ENCODE assay signal across 1 cellular context in the genomic region with DNA sequence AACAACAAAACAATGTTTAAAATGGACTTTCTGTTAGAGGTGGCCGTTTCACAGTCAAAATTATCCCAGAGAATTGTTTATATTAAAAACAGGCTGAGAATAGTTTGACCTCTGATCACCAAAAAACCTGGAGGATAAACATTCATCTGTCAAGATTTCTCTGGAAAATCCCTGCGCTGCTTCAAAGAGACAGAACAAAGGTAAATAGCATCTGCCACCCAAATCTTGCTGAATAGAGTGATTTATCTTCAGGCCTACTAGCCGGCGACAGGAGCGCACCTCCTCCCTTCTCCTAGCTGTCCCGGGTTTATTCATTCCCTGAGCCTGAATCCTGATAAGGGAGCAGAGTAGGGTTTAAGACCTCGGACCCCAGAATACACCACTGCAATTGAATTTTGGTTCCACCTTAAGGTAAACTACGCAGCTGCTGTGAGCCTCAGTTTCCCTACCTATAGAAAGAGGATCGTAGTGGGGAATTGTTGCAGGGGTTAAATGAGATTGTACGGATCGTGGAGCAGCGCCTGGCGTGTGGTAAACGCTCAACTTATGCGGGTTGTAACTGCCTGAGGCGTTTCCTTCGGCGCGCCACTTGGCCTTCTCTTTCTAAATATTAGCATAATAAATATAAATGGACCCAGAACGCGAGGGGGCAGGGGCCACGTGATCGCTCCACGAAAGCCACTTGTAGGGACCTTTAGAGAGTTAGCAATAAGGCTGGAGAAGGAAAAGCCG.
TF ChIP-seq lines count a peak whose summit lies in the region.

No MANE protein-coding gene starts in this region.

TF ChIP-seq in K562, 482 proteins besides CTCF, POLR2A, EP300 and RAD21 (continued from another document and continues in another):
- TF ChIP-seq CEBPG (CRISPR knock-in tag; IDR thresholded peaks at IDR 0.05), result no peak
- no peak for TF ChIP-seq CEBPG (tag; conservative IDR thresholded peaks at IDR 0.05 in 1 of 2, IDR thresholded peaks at IDR 0.05 in 1 of 2)
- no peak for TF ChIP-seq PTRF (tag; IDR thresholded peaks at IDR 0.05)
- TF ChIP-seq, protein P1, sequence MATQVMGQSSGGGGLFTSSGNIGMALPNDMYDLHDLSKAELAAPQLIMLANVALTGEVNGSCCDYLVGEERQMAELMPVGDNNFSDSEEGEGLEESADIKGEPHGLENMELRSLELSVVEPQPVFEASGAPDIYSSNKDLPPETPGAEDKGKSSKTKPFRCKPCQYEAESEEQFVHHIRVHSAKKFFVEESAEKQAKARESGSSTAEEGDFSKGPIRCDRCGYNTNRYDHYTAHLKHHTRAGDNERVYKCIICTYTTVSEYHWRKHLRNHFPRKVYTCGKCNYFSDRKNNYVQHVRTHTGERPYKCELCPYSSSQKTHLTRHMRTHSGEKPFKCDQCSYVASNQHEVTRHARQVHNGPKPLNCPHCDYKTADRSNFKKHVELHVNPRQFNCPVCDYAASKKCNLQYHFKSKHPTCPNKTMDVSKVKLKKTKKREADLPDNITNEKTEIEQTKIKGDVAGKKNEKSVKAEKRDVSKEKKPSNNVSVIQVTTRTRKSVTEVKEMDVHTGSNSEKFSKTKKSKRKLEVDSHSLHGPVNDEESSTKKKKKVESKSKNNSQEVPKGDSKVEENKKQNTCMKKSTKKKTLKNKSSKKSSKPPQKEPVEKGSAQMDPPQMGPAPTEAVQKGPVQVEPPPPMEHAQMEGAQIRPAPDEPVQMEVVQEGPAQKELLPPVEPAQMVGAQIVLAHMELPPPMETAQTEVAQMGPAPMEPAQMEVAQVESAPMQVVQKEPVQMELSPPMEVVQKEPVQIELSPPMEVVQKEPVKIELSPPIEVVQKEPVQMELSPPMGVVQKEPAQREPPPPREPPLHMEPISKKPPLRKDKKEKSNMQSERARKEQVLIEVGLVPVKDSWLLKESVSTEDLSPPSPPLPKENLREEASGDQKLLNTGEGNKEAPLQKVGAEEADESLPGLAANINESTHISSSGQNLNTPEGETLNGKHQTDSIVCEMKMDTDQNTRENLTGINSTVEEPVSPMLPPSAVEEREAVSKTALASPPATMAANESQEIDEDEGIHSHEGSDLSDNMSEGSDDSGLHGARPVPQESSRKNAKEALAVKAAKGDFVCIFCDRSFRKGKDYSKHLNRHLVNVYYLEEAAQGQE (CRISPR knock-in tag; IDR thresholded peaks at IDR 0.05; ENCODE audit: low read depth), result no peak; the same call in 1 of the 2 replicates
- no peak for TF ChIP-seq HSF4 (CRISPR knock-in tag; IDR thresholded peaks at IDR 0.05; ENCODE audit: borderline replicate concordance)
- TF ChIP-seq, protein P2, sequence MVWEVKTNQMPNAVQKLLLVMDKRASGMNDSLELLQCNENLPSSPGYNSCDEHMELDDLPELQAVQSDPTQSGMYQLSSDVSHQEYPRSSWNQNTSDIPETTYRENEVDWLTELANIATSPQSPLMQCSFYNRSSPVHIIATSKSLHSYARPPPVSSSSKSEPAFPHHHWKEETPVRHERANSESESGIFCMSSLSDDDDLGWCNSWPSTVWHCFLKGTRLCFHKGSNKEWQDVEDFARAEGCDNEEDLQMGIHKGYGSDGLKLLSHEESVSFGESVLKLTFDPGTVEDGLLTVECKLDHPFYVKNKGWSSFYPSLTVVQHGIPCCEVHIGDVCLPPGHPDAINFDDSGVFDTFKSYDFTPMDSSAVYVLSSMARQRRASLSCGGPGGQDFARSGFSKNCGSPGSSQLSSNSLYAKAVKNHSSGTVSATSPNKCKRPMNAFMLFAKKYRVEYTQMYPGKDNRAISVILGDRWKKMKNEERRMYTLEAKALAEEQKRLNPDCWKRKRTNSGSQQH (CRISPR knock-in tag; IDR thresholded peaks at IDR 0.05), result no peak
- peak; percentile 47 for TF ChIP-seq SMARCC2 (IDR thresholded peaks at IDR 0.05; ENCODE audit: low read depth)
- no peak for TF ChIP-seq NCOA6 (IDR thresholded peaks at IDR 0.05)
- TF ChIP-seq GATA2 (CRISPR knock-in tag; IDR thresholded peaks at IDR 0.05), result no peak
- TF ChIP-seq, protein P3, sequence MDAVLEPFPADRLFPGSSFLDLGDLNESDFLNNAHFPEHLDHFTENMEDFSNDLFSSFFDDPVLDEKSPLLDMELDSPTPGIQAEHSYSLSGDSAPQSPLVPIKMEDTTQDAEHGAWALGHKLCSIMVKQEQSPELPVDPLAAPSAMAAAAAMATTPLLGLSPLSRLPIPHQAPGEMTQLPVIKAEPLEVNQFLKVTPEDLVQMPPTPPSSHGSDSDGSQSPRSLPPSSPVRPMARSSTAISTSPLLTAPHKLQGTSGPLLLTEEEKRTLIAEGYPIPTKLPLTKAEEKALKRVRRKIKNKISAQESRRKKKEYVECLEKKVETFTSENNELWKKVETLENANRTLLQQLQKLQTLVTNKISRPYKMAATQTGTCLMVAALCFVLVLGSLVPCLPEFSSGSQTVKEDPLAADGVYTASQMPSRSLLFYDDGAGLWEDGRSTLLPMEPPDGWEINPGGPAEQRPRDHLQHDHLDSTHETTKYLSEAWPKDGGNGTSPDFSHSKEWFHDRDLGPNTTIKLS (IDR thresholded peaks at IDR 0.05; ENCODE audit: borderline replicate concordance, low read depth), result peak; percentile 22
- TF ChIP-seq IRF2 (CRISPR knock-in tag; IDR thresholded peaks at IDR 0.05), result no peak
- no peak for TF ChIP-seq CREM (IDR thresholded peaks at IDR 0.05; ENCODE audit: low read depth)
- no peak for TF ChIP-seq GABPB2 (CRISPR knock-in tag; conservative IDR thresholded peaks at IDR 0.05)
- TF ChIP-seq RBBP5 (IDR thresholded peaks at IDR 0.05; ENCODE audit: borderline replicate concordance, insufficient read depth, low read length, poor library complexity, severe bottlenecking), result peak; percentile 71
- TF ChIP-seq, protein P4, sequence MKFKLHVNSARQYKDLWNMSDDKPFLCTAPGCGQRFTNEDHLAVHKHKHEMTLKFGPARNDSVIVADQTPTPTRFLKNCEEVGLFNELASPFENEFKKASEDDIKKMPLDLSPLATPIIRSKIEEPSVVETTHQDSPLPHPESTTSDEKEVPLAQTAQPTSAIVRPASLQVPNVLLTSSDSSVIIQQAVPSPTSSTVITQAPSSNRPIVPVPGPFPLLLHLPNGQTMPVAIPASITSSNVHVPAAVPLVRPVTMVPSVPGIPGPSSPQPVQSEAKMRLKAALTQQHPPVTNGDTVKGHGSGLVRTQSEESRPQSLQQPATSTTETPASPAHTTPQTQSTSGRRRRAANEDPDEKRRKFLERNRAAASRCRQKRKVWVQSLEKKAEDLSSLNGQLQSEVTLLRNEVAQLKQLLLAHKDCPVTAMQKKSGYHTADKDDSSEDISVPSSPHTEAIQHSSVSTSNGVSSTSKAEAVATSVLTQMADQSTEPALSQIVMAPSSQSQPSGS (CRISPR knock-in tag; IDR thresholded peaks at IDR 0.05), result no peak
- TF ChIP-seq, protein P5, sequence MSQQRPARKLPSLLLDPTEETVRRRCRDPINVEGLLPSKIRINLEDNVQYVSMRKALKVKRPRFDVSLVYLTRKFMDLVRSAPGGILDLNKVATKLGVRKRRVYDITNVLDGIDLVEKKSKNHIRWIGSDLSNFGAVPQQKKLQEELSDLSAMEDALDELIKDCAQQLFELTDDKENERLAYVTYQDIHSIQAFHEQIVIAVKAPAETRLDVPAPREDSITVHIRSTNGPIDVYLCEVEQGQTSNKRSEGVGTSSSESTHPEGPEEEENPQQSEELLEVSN (IDR thresholded peaks at IDR 0.05; ENCODE audit: borderline replicate concordance in 1 of 2, extremely low read depth in 1 of 2, insufficient read depth in 1 of 2, insufficient read length in 1 of 2, low read depth in 1 of 2, low read length in 1 of 2, poor library complexity in 1 of 2, severe bottlenecking in 1 of 2), result no peak
- TF ChIP-seq ZNF696 (CRISPR knock-in tag; conservative IDR thresholded peaks at IDR 0.05), result no peak
- TF ChIP-seq, protein P6, sequence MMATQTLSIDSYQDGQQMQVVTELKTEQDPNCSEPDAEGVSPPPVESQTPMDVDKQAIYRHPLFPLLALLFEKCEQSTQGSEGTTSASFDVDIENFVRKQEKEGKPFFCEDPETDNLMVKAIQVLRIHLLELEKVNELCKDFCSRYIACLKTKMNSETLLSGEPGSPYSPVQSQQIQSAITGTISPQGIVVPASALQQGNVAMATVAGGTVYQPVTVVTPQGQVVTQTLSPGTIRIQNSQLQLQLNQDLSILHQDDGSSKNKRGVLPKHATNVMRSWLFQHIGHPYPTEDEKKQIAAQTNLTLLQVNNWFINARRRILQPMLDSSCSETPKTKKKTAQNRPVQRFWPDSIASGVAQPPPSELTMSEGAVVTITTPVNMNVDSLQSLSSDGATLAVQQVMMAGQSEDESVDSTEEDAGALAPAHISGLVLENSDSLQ (IDR thresholded peaks at IDR 0.05), result peak; percentile 90
- no peak for TF ChIP-seq HDAC3 (IDR thresholded peaks at IDR 0.05; ENCODE audit: borderline replicate concordance, partially characterized antibody)
- TF ChIP-seq, protein P7, sequence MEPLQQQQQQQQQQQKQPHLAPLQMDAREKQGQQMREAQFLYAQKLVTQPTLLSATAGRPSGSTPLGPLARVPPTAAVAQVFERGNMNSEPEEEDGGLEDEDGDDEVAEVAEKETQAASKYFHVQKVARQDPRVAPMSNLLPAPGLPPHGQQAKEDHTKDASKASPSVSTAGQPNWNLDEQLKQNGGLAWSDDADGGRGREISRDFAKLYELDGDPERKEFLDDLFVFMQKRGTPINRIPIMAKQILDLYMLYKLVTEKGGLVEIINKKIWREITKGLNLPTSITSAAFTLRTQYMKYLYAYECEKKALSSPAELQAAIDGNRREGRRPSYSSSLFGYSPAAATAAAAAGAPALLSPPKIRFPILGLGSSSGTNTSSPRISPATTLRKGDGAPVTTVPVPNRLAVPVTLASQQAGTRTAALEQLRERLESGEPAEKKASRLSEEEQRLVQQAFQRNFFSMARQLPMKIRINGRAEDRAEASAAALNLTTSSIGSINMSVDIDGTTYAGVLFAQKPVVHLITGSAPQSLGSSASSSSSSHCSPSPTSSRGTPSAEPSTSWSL (CRISPR knock-in tag; IDR thresholded peaks at IDR 0.05; ENCODE audit: borderline replicate concordance), result no peak
- TF ChIP-seq TSC22D4 (tag; IDR thresholded peaks at IDR 0.05), result no peak
- no peak for TF ChIP-seq MYNN (IDR thresholded peaks at IDR 0.05)
- no peak for TF ChIP-seq MYNN (CRISPR knock-in tag; IDR thresholded peaks at IDR 0.05)
- no peak for TF ChIP-seq SETDB1 (IDR thresholded peaks at IDR 0.05; ENCODE audit: low read length)
- TF ChIP-seq NR3C1 (CRISPR knock-in tag; IDR thresholded peaks at IDR 0.05), result no peak
- no peak for TF ChIP-seq LCOR (CRISPR knock-in tag; IDR thresholded peaks at IDR 0.05)
- TF ChIP-seq, protein P8, sequence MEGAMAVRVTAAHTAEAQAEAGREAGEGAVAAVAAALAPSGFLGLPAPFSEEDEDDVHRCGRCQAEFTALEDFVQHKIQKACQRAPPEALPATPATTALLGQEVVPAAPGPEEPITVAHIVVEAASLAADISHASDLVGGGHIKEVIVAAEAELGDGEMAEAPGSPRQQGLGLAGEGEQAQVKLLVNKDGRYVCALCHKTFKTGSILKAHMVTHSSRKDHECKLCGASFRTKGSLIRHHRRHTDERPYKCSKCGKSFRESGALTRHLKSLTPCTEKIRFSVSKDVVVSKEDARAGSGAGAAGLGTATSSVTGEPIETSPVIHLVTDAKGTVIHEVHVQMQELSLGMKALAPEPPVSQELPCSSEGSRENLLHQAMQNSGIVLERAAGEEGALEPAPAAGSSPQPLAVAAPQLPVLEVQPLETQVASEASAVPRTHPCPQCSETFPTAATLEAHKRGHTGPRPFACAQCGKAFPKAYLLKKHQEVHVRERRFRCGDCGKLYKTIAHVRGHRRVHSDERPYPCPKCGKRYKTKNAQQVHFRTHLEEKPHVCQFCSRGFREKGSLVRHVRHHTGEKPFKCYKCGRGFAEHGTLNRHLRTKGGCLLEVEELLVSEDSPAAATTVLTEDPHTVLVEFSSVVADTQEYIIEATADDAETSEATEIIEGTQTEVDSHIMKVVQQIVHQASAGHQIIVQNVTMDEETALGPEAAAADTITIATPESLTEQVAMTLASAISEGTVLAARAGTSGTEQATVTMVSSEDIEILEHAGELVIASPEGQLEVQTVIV (CRISPR knock-in tag; IDR thresholded peaks at IDR 0.05; ENCODE audit: borderline replicate concordance), result no peak
- no peak for TF ChIP-seq CBX2 (IDR thresholded peaks at IDR 0.05; ENCODE audit: insufficient read depth, low read length, poor library complexity, severe bottlenecking)
- no peak for TF ChIP-seq CBFA2T3 (IDR thresholded peaks at IDR 0.05)
- no peak for TF ChIP-seq FOXA1 (IDR thresholded peaks at IDR 0.05; ENCODE audit: borderline replicate concordance)
- TF ChIP-seq, protein P9, sequence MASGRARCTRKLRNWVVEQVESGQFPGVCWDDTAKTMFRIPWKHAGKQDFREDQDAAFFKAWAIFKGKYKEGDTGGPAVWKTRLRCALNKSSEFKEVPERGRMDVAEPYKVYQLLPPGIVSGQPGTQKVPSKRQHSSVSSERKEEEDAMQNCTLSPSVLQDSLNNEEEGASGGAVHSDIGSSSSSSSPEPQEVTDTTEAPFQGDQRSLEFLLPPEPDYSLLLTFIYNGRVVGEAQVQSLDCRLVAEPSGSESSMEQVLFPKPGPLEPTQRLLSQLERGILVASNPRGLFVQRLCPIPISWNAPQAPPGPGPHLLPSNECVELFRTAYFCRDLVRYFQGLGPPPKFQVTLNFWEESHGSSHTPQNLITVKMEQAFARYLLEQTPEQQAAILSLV (tag; IDR thresholded peaks at IDR 0.05), result no peak
- no peak; the same call in 1 of the 2 replicates for TF ChIP-seq PHF8 (IDR thresholded peaks at IDR 0.05; ENCODE audit: borderline replicate concordance, low read length)
- TF ChIP-seq, protein P10, sequence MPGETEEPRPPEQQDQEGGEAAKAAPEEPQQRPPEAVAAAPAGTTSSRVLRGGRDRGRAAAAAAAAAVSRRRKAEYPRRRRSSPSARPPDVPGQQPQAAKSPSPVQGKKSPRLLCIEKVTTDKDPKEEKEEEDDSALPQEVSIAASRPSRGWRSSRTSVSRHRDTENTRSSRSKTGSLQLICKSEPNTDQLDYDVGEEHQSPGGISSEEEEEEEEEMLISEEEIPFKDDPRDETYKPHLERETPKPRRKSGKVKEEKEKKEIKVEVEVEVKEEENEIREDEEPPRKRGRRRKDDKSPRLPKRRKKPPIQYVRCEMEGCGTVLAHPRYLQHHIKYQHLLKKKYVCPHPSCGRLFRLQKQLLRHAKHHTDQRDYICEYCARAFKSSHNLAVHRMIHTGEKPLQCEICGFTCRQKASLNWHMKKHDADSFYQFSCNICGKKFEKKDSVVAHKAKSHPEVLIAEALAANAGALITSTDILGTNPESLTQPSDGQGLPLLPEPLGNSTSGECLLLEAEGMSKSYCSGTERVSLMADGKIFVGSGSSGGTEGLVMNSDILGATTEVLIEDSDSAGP (CRISPR knock-in tag; IDR thresholded peaks at IDR 0.05), result no peak
- TF ChIP-seq PHB (CRISPR knock-in tag; IDR thresholded peaks at IDR 0.05), result no peak
- TF ChIP-seq STAT5A (IDR thresholded peaks at IDR 0.05; ENCODE audit: borderline replicate concordance, low read length), result no peak
- no peak for TF ChIP-seq MAZ (CRISPR knock-in tag; conservative IDR thresholded peaks at IDR 0.05 in 1 of 2, IDR thresholded peaks at IDR 0.05 in 1 of 2)
- 0 out of 2 replicates have a peak, but pooled peaks have one; percentile 13 for TF ChIP-seq DMBX1 (CRISPR knock-in tag; IDR thresholded peaks at IDR 0.05; ENCODE audit: borderline replicate concordance)
- TF ChIP-seq NRF1 (conservative IDR thresholded peaks at IDR 0.05 in 1 of 2, IDR thresholded peaks at IDR 0.05 in 1 of 2), result peak in 1 of 2 experiments; percentile 19; a peak in 1 of 4 replicates
- TF ChIP-seq BHLHE40 (IDR thresholded peaks at IDR 0.05; ENCODE audit: low read length), result no peak
- TF ChIP-seq NCOR1 (IDR thresholded peaks at IDR 0.05), result 0 out of 2 replicates have a peak, but pooled peaks have one; percentile 6
- TF ChIP-seq TCFL5 (CRISPR knock-in tag; conservative IDR thresholded peaks at IDR 0.05), result no peak
